Comparison of ENCODE assay signal across 1 cellular context in the genomic region with DNA sequence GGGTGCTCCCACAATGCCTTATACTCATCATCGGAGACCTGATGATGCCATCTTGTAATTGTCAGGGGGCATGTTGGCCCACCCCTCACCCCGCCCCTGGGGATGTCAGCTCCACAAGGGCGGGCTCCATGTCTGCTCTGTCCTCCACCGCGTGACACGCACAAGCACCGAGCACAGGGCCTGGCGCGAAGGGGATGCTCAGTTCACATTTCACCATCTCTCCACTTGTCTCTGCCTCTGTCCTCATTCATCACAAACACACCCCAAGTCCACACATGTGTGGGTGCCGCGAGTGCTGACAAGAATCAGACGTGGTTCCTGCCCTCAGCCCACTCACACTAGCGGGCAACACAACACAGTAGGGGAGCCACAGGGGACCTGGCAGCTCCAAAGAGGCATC.
TF ChIP-seq lines count a peak whose summit lies in the region.

No MANE protein-coding gene starts in this region.

TF ChIP-seq in WTC11, 78 proteins besides CTCF, POLR2A, EP300 and RAD21 (continued from another document):
- TF ChIP-seq, protein P1, sequence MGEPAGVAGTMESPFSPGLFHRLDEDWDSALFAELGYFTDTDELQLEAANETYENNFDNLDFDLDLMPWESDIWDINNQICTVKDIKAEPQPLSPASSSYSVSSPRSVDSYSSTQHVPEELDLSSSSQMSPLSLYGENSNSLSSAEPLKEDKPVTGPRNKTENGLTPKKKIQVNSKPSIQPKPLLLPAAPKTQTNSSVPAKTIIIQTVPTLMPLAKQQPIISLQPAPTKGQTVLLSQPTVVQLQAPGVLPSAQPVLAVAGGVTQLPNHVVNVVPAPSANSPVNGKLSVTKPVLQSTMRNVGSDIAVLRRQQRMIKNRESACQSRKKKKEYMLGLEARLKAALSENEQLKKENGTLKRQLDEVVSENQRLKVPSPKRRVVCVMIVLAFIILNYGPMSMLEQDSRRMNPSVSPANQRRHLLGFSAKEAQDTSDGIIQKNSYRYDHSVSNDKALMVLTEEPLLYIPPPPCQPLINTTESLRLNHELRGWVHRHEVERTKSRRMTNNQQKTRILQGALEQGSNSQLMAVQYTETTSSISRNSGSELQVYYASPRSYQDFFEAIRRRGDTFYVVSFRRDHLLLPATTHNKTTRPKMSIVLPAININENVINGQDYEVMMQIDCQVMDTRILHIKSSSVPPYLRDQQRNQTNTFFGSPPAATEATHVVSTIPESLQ (CRISPR knock-in tag; IDR thresholded peaks at IDR 0.05) = no peak
- TF ChIP-seq, protein P2, sequence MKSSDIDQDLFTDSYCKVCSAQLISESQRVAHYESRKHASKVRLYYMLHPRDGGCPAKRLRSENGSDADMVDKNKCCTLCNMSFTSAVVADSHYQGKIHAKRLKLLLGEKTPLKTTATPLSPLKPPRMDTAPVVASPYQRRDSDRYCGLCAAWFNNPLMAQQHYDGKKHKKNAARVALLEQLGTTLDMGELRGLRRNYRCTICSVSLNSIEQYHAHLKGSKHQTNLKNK (CRISPR knock-in tag; IDR thresholded peaks at IDR 0.05) = no peak
- TF ChIP-seq TCF7 (CRISPR knock-in tag; IDR thresholded peaks at IDR 0.05; ENCODE audit: low read depth) (no peak), ZBTB43 (CRISPR knock-in tag; IDR thresholded peaks at IDR 0.05) (no peak), PREB (CRISPR knock-in tag; IDR thresholded peaks at IDR 0.05; ENCODE audit: borderline replicate concordance) (no peak), FOXJ3 (CRISPR knock-in tag; IDR thresholded peaks at IDR 0.05; ENCODE audit: borderline replicate concordance) (no peak), OVOL2 (CRISPR knock-in tag; IDR thresholded peaks at IDR 0.05; ENCODE audit: borderline replicate concordance) (no peak), RORB (CRISPR knock-in tag; IDR thresholded peaks at IDR 0.05) (no peak), JUN (CRISPR knock-in tag; IDR thresholded peaks at IDR 0.05) (no peak), ZNF396 (CRISPR knock-in tag; IDR thresholded peaks at IDR 0.05; ENCODE audit: borderline replicate concordance) (no peak), MAX (CRISPR knock-in tag; IDR thresholded peaks at IDR 0.05) (no peak), ZNF317 (CRISPR knock-in tag; IDR thresholded peaks at IDR 0.05; ENCODE audit: borderline replicate concordance, low read depth) (no peak)
- TF ChIP-seq, protein P3, sequence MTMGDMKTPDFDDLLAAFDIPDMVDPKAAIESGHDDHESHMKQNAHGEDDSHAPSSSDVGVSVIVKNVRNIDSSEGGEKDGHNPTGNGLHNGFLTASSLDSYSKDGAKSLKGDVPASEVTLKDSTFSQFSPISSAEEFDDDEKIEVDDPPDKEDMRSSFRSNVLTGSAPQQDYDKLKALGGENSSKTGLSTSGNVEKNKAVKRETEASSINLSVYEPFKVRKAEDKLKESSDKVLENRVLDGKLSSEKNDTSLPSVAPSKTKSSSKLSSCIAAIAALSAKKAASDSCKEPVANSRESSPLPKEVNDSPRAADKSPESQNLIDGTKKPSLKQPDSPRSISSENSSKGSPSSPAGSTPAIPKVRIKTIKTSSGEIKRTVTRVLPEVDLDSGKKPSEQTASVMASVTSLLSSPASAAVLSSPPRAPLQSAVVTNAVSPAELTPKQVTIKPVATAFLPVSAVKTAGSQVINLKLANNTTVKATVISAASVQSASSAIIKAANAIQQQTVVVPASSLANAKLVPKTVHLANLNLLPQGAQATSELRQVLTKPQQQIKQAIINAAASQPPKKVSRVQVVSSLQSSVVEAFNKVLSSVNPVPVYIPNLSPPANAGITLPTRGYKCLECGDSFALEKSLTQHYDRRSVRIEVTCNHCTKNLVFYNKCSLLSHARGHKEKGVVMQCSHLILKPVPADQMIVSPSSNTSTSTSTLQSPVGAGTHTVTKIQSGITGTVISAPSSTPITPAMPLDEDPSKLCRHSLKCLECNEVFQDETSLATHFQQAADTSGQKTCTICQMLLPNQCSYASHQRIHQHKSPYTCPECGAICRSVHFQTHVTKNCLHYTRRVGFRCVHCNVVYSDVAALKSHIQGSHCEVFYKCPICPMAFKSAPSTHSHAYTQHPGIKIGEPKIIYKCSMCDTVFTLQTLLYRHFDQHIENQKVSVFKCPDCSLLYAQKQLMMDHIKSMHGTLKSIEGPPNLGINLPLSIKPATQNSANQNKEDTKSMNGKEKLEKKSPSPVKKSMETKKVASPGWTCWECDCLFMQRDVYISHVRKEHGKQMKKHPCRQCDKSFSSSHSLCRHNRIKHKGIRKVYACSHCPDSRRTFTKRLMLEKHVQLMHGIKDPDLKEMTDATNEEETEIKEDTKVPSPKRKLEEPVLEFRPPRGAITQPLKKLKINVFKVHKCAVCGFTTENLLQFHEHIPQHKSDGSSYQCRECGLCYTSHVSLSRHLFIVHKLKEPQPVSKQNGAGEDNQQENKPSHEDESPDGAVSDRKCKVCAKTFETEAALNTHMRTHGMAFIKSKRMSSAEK (CRISPR knock-in tag; IDR thresholded peaks at IDR 0.05; ENCODE audit: borderline replicate concordance) = no peak
- TF ChIP-seq, protein P4, sequence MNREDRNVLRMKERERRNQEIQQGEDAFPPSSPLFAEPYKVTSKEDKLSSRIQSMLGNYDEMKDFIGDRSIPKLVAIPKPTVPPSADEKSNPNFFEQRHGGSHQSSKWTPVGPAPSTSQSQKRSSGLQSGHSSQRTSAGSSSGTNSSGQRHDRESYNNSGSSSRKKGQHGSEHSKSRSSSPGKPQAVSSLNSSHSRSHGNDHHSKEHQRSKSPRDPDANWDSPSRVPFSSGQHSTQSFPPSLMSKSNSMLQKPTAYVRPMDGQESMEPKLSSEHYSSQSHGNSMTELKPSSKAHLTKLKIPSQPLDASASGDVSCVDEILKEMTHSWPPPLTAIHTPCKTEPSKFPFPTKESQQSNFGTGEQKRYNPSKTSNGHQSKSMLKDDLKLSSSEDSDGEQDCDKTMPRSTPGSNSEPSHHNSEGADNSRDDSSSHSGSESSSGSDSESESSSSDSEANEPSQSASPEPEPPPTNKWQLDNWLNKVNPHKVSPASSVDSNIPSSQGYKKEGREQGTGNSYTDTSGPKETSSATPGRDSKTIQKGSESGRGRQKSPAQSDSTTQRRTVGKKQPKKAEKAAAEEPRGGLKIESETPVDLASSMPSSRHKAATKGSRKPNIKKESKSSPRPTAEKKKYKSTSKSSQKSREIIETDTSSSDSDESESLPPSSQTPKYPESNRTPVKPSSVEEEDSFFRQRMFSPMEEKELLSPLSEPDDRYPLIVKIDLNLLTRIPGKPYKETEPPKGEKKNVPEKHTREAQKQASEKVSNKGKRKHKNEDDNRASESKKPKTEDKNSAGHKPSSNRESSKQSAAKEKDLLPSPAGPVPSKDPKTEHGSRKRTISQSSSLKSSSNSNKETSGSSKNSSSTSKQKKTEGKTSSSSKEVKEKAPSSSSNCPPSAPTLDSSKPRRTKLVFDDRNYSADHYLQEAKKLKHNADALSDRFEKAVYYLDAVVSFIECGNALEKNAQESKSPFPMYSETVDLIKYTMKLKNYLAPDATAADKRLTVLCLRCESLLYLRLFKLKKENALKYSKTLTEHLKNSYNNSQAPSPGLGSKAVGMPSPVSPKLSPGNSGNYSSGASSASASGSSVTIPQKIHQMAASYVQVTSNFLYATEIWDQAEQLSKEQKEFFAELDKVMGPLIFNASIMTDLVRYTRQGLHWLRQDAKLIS (CRISPR knock-in tag; IDR thresholded peaks at IDR 0.05; ENCODE audit: borderline replicate concordance) = no peak
